ENCODE assay signal across 11 cellular contexts in the genomic region with DNA sequence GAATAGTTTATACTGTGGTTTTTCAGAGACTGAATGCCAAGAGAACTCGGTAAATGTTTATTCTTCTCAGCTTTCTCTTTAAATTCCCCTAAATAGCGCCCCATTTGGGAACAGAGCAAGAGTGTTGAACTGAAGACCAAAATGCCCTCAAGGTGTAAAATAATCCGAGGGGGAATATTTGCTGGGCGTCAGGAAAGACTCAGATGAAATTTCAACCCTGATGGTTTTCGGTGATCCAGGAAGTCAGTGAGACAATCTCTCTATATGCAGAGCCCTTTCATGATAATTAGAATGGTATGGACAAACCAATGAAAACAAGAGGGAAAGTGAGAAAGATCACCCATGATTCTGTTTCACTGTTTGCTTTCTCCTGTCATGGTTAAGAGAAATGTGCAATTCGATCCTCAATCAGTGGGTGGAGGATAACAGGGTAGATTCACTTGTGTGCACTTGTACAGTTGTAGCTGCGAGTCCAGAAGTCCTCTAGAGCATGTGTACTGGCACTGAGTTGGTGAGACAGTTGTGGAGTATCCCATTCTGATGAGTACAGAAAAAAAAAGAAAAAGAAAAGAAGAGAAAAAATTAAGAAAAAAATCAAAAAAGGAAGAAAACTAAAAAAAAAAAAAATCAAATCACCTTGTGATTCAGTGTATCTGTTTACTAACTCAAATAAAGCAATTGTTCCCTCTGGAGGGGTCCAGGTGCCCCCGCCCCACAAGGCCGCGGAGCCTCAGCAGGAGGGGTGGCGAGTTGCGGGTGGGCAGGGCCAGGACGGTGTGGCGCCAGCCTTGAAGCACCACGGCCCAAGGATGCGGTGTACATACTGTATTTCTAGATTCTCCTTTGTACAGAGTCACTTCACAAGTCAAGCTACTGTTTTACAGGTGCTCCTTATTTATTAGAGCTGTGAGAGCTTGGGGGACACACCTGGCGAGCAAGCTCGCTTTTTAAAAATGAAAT.
DNase-seq lines count a peak whose midpoint lies in the region; ATAC-seq and TF ChIP-seq lines count a peak whose summit lies in the region.
"Had no signal": no experiment of that assay in that cellular context is flagged by ENCODE, and none has a peak within 500 bp of the region (broad histone marks: within the 10 kb centered on the region; RNA-seq: fewer than 3 reads in every experiment).

No MANE protein-coding gene starts in this region.

- DNase-seq in DMS53 (lab: John Stamatoyannopoulos, UW) (peak; percentile 89), Karpas-422 (peak; percentile 59), PC-9 (peak; percentile 30 to 83), iris pigment epithelial cell (ENCODE audit: low read depth) (peak; percentile 65), posterior cingulate gyrus (no peak), uterus (no peak)
- DNase-seq in activated CD8-positive, alpha-beta memory T cell treated with anti-CD3 and anti-CD28 coated beads for 24 hours = no peak
- DNase-seq: GF-D8; NCI-H82; stimulated activated CD8-positive, alpha-beta memory T cell treated with anti-CD3 and anti-CD28 coated beads, Interleukin-4, amount 100 ng/mL, for 48 hours had no signal

- no peak for TF ChIP-seq CTCF in PC-9 (conservative IDR thresholded peaks at IDR 0.05)
- no peak for TF ChIP-seq CTCF in uterus (IDR thresholded peaks at IDR 0.05)

- intact Hi-C loops in PC-9 (cut with micrococcal nuclease; ENCODE audit: unreplicated experiment) = loop anchor here (5.0 kb wide), 1 partner anchor 202 kb away; a partner anchor contains a TSS
- intact Hi-C loops in posterior cingulate gyrus (cut with DNase I) = no loop called here
- intact Hi-C loops in uterus (cut with DNase I; ENCODE audit: low total_unique reads) = no loop called here

- no TSS peak for BruUV-seq in PC-9 (replicated peaks; lab: Mats Ljungman, UMichigan)

- POLR2A ChIA-PET in PC-9 (lab: Charles Lee; ENCODE audit: unreplicated experiment) = interaction anchor here (0.7 kb wide), 1 partner anchor 43 kb away, joined by 3 read pairs; no protein-coding TSS in a partner anchor

- TF ChIP-seq POLR2A in uterus (IDR thresholded peaks at IDR 0.05) = no peak

- H3K79me2 ChIP-seq in Karpas-422 (ENCODE audit: low read length) (0 out of 2 replicates have a peak, but pooled peaks cover 6% of the 10 kb centered on the region), PC-9 (ENCODE audit: low read depth) (no peaks in the 10 kb centered on the region)

- H3K27ac ChIP-seq in Karpas-422 (ENCODE audit: low read length) = peak overlapping the region; percentile 92
- H3K27ac ChIP-seq in PC-9 = peak overlapping the region; percentile 5
- no peak overlapping the region for H3K27ac ChIP-seq in uterus

- H3K4me3 ChIP-seq in Karpas-422 (ENCODE audit: low read length) (peak overlapping the region; percentile 70), PC-9 (peak overlapping the region; percentile 12; the same call in 1 of the 2 replicates), uterus (no peak overlapping the region)

- peaks cover 12% of the 10 kb centered on the region for H3F3A ChIP-seq in PC-9 (ENCODE audit: insufficient read depth, low read depth)

- CTCF ChIA-PET in PC-9 (lab: Charles Lee) = no interaction called here

- H3K27me3 ChIP-seq in Karpas-422 (ENCODE audit: low read length) (no peaks in the 10 kb centered on the region), PC-9 (ENCODE audit: insufficient read depth, low read depth) (no peaks in the 10 kb centered on the region), uterus (no peaks in the 10 kb centered on the region)

- H3K9me3 ChIP-seq in Karpas-422 (ENCODE audit: low read length) = no peaks in the 10 kb centered on the region
- no peaks in the 10 kb centered on the region for H3K9me3 ChIP-seq in PC-9 (ENCODE audit: insufficient read depth, low read depth)
- H3K9me3 ChIP-seq in uterus = no peaks in the 10 kb centered on the region

- H2AFZ ChIP-seq in Karpas-422 (ENCODE audit: low read length) (no peak overlapping the region), PC-9 (peak overlapping the region; percentile 56)

- peak overlapping the region; percentile 79 for H3K9ac ChIP-seq in Karpas-422 (ENCODE audit: low read length)

- H3K4me1 ChIP-seq in Karpas-422 (ENCODE audit: low read length) (peaks cover 54% of the 10 kb centered on the region), PC-9 (replicated peaks; ENCODE audit: insufficient read depth) (peaks cover 18% of the 10 kb centered on the region), uterus (no peaks in the 10 kb centered on the region)

- ATAC-seq in HG03196 (IDR thresholded peaks at IDR 0.05; ENCODE audit: unreplicated experiment) = no peak

- H3K4me2 ChIP-seq in Karpas-422 (ENCODE audit: low read depth, low read length, poor library complexity, severe bottlenecking) (peak overlapping the region; percentile 96), PC-9 (peak overlapping the region; percentile 53)

- H3K36me3 ChIP-seq in Karpas-422 (ENCODE audit: insufficient read depth, low read length) (no peaks in the 10 kb centered on the region), PC-9 (ENCODE audit: low read depth) (no peaks in the 10 kb centered on the region), uterus (no peaks in the 10 kb centered on the region)

- H4K20me1 ChIP-seq in Karpas-422 (ENCODE audit: insufficient read depth, low read depth, low read length) = no peaks in the 10 kb centered on the region
- no peaks in the 10 kb centered on the region for H4K20me1 ChIP-seq in PC-9 (ENCODE audit: insufficient read depth)

- H3K9me2 ChIP-seq in Karpas-422 (replicated peaks; ENCODE audit: insufficient read depth, low read length) (no peaks in the 10 kb centered on the region), PC-9 (ENCODE audit: insufficient read depth) (no peaks in the 10 kb centered on the region)

Comparison
In these comparisons a context has a peak if more than half of its experiments do, and no peak if none do; other contexts are left out.
1. DNase-seq: peak in DMS53 (single experiment), Karpas-422 (single experiment), PC-9 (2 of 2) and iris pigment epithelial cell (single experiment); none in posterior cingulate gyrus (0 of 10), uterus (0 of 2) and activated CD8-positive, alpha-beta memory T cell treated with anti-CD3 and anti-CD28 coated beads for 24 hours (single experiment).
2. H3K27ac ChIP-seq: peak in Karpas-422 (single experiment) and PC-9 (single experiment); none in uterus (0 of 2).
3. H3K4me3 ChIP-seq: peak in Karpas-422 (single experiment) and PC-9 (single experiment); none in uterus (0 of 2).